In the genomic region with DNA sequence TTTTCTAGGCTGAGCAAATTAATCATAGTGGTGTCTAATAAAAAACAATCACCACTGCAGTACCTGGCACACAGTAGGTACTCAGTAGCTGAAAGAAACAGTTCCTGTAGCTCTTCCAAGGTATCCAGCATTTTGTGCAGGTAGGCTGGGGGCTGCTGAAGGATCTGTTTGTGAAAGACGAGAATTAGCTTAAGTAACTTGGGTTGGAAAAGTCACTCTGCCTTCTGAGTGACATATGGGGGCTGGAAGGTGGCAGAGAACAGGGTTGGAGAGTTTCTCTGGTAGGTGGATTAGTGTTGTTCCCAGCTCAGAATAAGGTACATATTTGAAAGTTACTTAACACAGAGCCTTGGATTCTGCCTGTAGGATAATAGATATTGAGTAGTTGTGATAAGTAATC, we compare ENCODE assay signal across 8 cellular contexts.
DNase-seq lines count a peak whose midpoint lies in the region; ATAC-seq and TF ChIP-seq lines count a peak whose summit lies in the region.

No MANE protein-coding gene starts in this region.

- H2AFZ ChIP-seq in PC-3 (ENCODE audit: low read length), result no peak overlapping the region

- H4K20me1 ChIP-seq in PC-3 (ENCODE audit: low read length), result no peaks in the 10 kb centered on the region

- peak overlapping the region in 7 of 12 donors; percentile 3 to 89 (median 37) for H3K27ac ChIP-seq in heart left ventricle
- H3K27ac ChIP-seq in mucosa of rectum (ENCODE audit: low read depth in 2 of 2, low read length in 2 of 2), result peak overlapping the region; percentile 6 to 30
- peak overlapping the region; percentile 41 for H3K27ac ChIP-seq in vagina
- no peak overlapping the region for H3K27ac ChIP-seq in PC-3 (ENCODE audit: low read length)

- CTCF ChIA-PET in MCF 10A (lab: Yijun Ruan, JAX) (interaction anchor here (1.1 to 1.5 kb wide), 4 partner anchors 14 to 227 kb away, joined by 3 to 4 read pairs (median 3); no protein-coding TSS in a partner anchor), PC-3 (lab: Charles Lee) (no interaction called here)

- 82 to 100% (median 94%) methylated on average over 1 of the region's 1 CpG for WGBS in heart left ventricle, 4 donors

- H3K4me3 ChIP-seq in heart left ventricle (peak overlapping the region in 1 of 12 donors; percentile 25), mucosa of rectum (ENCODE audit: low read length in 2 of 2) (peak overlapping the region in 1 of 2 donors; percentile 39), vagina (no peak overlapping the region), PC-3 (ENCODE audit: low read length) (no peak overlapping the region)

- no peak for TF ChIP-seq POLR2A in heart left ventricle (IDR thresholded peaks at IDR 0.05)
- no peak for TF ChIP-seq POLR2A in vagina (IDR thresholded peaks at IDR 0.05)

- no peaks in the 10 kb centered on the region for H3K9me3 Mint-ChIP-seq in MCF 10A (ENCODE audit: unreplicated experiment)

- no TSS peak for BruUV-seq in MCF 10A (replicated peaks; lab: Mats Ljungman, UMichigan)
- no TSS peak for BruUV-seq in PC-3 (replicated peaks; lab: Mats Ljungman, UMichigan)

- H3K9me3 ChIP-seq in heart left ventricle (no peaks in the 10 kb centered on the region), mucosa of rectum (ENCODE audit: control insufficient read depth in 2 of 2, low read length in 2 of 2) (no peaks in the 10 kb centered on the region), vagina (no peaks in the 10 kb centered on the region), PC-3 (ENCODE audit: low read length) (no peaks in the 10 kb centered on the region)

- H3K9ac ChIP-seq in mucosa of rectum (ENCODE audit: low read depth in 1 of 2, low read length in 2 of 2) (no peak overlapping the region), PC-3 (ENCODE audit: low read length) (no peak overlapping the region)

- peaks cover 78% of the 10 kb centered on the region for H3K79me2 ChIP-seq in PC-3 (ENCODE audit: low read length)

- DNase-seq in heart left ventricle (no peak), left cardiac atrium (no peak), MCF 10A (ENCODE audit: unreplicated experiment) (no peak), vagina (ENCODE audit: extremely low spot score in 2 of 2) (no peak), PC-3 (no peak)

- H3F3A ChIP-seq in PC-3 (ENCODE audit: low read length, unreplicated experiment), result no peaks in the 10 kb centered on the region

- H3K36me3 ChIP-seq in heart left ventricle, result no peaks in the 10 kb centered on the region
- no peaks in the 10 kb centered on the region for H3K36me3 ChIP-seq in mucosa of rectum (ENCODE audit: control insufficient read depth in 2 of 2, insufficient read depth in 2 of 2, low read length in 2 of 2)
- no peaks in the 10 kb centered on the region for H3K36me3 ChIP-seq in vagina
- no peaks in the 10 kb centered on the region for H3K36me3 ChIP-seq in PC-3 (ENCODE audit: low read depth, low read length)

- no peak for ATAC-seq in heart left ventricle
- ATAC-seq in left cardiac atrium, result no peak
- no peak for ATAC-seq in HG02678 (IDR thresholded peaks at IDR 0.05; ENCODE audit: unreplicated experiment)
- no peak for ATAC-seq in GM21576 (IDR thresholded peaks at IDR 0.05; ENCODE audit: unreplicated experiment)
- ATAC-seq in PC-3, result no peak

- H3K4me1 ChIP-seq in heart left ventricle, result peaks cover 0 to 84% (median 43%) of the 10 kb centered on the region in 12 donors
- peaks cover 4 to 11% of the 10 kb centered on the region in 2 donors for H3K4me1 ChIP-seq in mucosa of rectum (ENCODE audit: control insufficient read depth in 2 of 2, insufficient read depth in 2 of 2, low read length in 2 of 2)
- peaks cover 33% of the 10 kb centered on the region for H3K4me1 ChIP-seq in vagina
- peaks cover 22% of the 10 kb centered on the region for H3K4me1 ChIP-seq in PC-3 (ENCODE audit: insufficient read depth, low read length)

- no peaks in the 10 kb centered on the region for H3K9me2 ChIP-seq in PC-3 (replicated peaks; ENCODE audit: low read length)

- H3K36me3 Mint-ChIP-seq in MCF 10A (ENCODE audit: insufficient read depth, unreplicated experiment), result peaks cover 12% of the 10 kb centered on the region

- H3K4me2 ChIP-seq in PC-3 (ENCODE audit: low read length), result no peak overlapping the region

- H3K4me1 Mint-ChIP-seq in MCF 10A (ENCODE audit: insufficient read depth, unreplicated experiment), result peaks cover 75% of the 10 kb centered on the region

- TF ChIP-seq CTCF in heart left ventricle (IDR thresholded peaks at IDR 0.05) (no peak), MCF 10A (IDR thresholded peaks at IDR 0.05; ENCODE audit: unreplicated experiment) (no peak), vagina (IDR thresholded peaks at IDR 0.05) (no peak), PC-3 (conservative IDR thresholded peaks at IDR 0.05; ENCODE audit: low read depth, low read length) (no peak)

- H3K27me3 Mint-ChIP-seq in MCF 10A (ENCODE audit: insufficient read depth, unreplicated experiment), result no peaks in the 10 kb centered on the region

- H3K27ac Mint-ChIP-seq in MCF 10A (ENCODE audit: low read depth, unreplicated experiment), result peak overlapping the region; percentile 55

- intact Hi-C loops in heart left ventricle (cut with DNase I) (loop anchor here in 5 of 10 donors (5.0 to 10.0 kb wide), 2 partner anchors 71 to 73 kb away; a partner anchor contains a TSS), left cardiac atrium (cut with DNase I) (no loop called here), MCF 10A (cut with micrococcal nuclease) (no loop called here), vagina (cut with DNase I) (no loop called here), PC-3 (cut with micrococcal nuclease) (no loop called here)

- H3K27me3 ChIP-seq in heart left ventricle (no peaks in the 10 kb centered on the region), mucosa of rectum (ENCODE audit: control insufficient read depth in 2 of 2, insufficient read depth in 2 of 2, low read length in 2 of 2) (no peaks in the 10 kb centered on the region), vagina (no peaks in the 10 kb centered on the region), PC-3 (ENCODE audit: low read length) (no peaks in the 10 kb centered on the region)

- POLR2A ChIA-PET in MCF 10A (lab: Yijun Ruan, JAX) (interaction anchor here (0.7 to 3.6 kb wide), 9 partner anchors 12 to 106 kb away, joined by 3 to 21 read pairs (median 6); a partner anchor contains a TSS), PC-3 (lab: Charles Lee; ENCODE audit: unreplicated experiment) (no interaction called here)

- peak overlapping the region; percentile 71 for H3K4me3 Mint-ChIP-seq in MCF 10A (ENCODE audit: unreplicated experiment)
